In the genomic region with DNA sequence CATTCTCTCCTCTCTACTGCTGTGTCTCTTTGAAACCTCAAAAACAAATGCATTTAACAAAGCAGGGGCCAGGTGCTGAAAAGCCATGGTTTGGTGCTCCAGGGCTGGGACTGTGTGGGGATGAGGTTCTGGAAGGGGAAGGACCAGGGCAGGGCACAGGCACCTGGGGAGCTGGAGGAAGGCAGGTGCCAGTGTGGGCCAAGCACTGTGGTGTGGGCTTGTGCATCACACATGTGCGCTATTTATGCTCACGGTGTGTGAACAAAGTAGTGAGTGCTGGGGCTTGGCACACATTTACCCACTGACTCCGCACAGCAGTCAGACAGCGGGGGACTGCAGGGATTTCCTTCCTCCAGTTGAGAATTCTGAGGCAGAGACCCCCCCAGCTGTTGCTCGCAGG, we compare ENCODE assay signal across 18 cellular contexts. TPM values are rescaled to one million over a fixed set of nuclear protein-coding genes. Genes with fewer than 3 reads are reported as not detected.
DNase-seq lines count a peak whose midpoint lies in the region; ATAC-seq and TF ChIP-seq lines count a peak whose summit lies in the region.
"Had no signal": no experiment of that assay in that cellular context is flagged by ENCODE, and none has a peak within 500 bp of the region (broad histone marks: within the 10 kb centered on the region; RNA-seq: fewer than 3 reads in every experiment).

No MANE protein-coding gene starts in this region.

- no peak overlapping the region for H2AFZ ChIP-seq in DND-41 (ENCODE audit: low read depth, low read length)

- ATAC-seq in activated naive CD8-positive, alpha-beta T cell treated with anti-CD3 and anti-CD28 coated beads, Interleukin-2, amount 10 ng/mL, durations not matched to agents 7 days and 5 days (ENCODE audit: low read depth), result no peak
- peak; percentile 39; the same call in 2 of the 3 replicates for ATAC-seq in DND-41 (ENCODE audit: insufficient read depth, low read depth)
- ATAC-seq: A549; CD8-positive, alpha-beta T cell; HepG2 had no signal

- no peak overlapping the region for H3K4me2 ChIP-seq in DND-41 (ENCODE audit: insufficient read depth, low read length)
- H3K4me2 ChIP-seq: A549 had no signal

- H3K4me1 ChIP-seq in DND-41 (ENCODE audit: insufficient read depth, low read length) (peaks cover 9% of the 10 kb centered on the region), neutrophil (ENCODE audit: control insufficient read depth in 1 of 2, insufficient read depth in 1 of 2, low read depth in 1 of 2, low read length in 1 of 2) (peaks cover 92 to 98% of the 10 kb centered on the region in 2 experiments), tibial artery (no peaks in the 10 kb centered on the region)
- H3K4me1 ChIP-seq: A549, BE2C had no signal

- H3K27ac ChIP-seq in DND-41 (ENCODE audit: low read length), result no peak overlapping the region
- peak overlapping the region; percentile 82 for H3K27ac ChIP-seq in neutrophil
- H3K27ac ChIP-seq in tibial artery, result no peak overlapping the region
- H3K27ac ChIP-seq: A549, C4-2B had no signal

- POLR2A ChIA-PET in activated naive CD8-positive, alpha-beta T cell treated with anti-CD3 and anti-CD28 coated beads, Interleukin-2, amount 10 ng/mL, durations not matched to agents 7 days and 5 days (lab: Charles Lee), result no interaction called here

- DNase-seq in activated naive CD8-positive, alpha-beta T cell treated with anti-CD3 and anti-CD28 coated beads, Interleukin-2, amount 10 ng/mL, durations not matched to agents 7 days and 5 days, result no peak
- DNase-seq in activated naive CD8-positive, alpha-beta T cell treated with anti-CD3 and anti-CD28 coated beads for 36 hours, result no peak
- DNase-seq in DND-41, result peak; percentile 25
- DNase-seq in MV-4-11 (lab: John Stamatoyannopoulos, UW), result peak; percentile 33
- DNase-seq in tibial artery, result no peak
- DNase-seq in NCI-H1105 (lab: John Stamatoyannopoulos, UW), result no peak
- DNase-seq: BE2C; CD8-positive, alpha-beta T cell; COR-L47; DMS153; DMS79 treated with DMSO at 0.1 percent for 48 hours; GDM1; HCEC 1CT; HFFc6 had no signal

- H3K4me3 ChIP-seq in DND-41 (ENCODE audit: low read depth in 1 of 2, low read length in 2 of 2) (no peak overlapping the region), neutrophil (ENCODE audit: low read depth in 1 of 2, low read length in 1 of 2) (peak overlapping the region in 1 of 2 experiments; percentile 21), tibial artery (no peak overlapping the region)
- H3K4me3 ChIP-seq: A549 had no signal

- H3K9me3 ChIP-seq in DND-41 (ENCODE audit: insufficient read depth, low read length, severe bottlenecking), result no peaks in the 10 kb centered on the region
- H3K9me3 ChIP-seq in neutrophil, result no peaks in the 10 kb centered on the region
- H3K9me3 ChIP-seq in tibial artery, result no peaks in the 10 kb centered on the region
- H3K9me3 ChIP-seq: A549, BE2C had no signal

- H3K36me3 ChIP-seq in DND-41 (ENCODE audit: insufficient read depth, low read length), result no peaks in the 10 kb centered on the region
- H3K36me3 ChIP-seq in neutrophil, result peaks cover 11% of the 10 kb centered on the region
- no peaks in the 10 kb centered on the region for H3K36me3 ChIP-seq in tibial artery
- H3K36me3 ChIP-seq: BE2C had no signal

- peak overlapping the region; percentile 28 for H3K27ac Mint-ChIP-seq in activated naive CD8-positive, alpha-beta T cell treated with anti-CD3 and anti-CD28 coated beads, Interleukin-2, amount 10 ng/mL, durations not matched to agents 7 days and 5 days
- no peak overlapping the region for H3K27ac Mint-ChIP-seq in activated naive CD8-positive, alpha-beta T cell treated with anti-CD3 and anti-CD28 coated beads for 36 hours
- H3K27ac Mint-ChIP-seq: HFFc6 had no signal

- H3K36me3 Mint-ChIP-seq in activated naive CD8-positive, alpha-beta T cell treated with anti-CD3 and anti-CD28 coated beads, Interleukin-2, amount 10 ng/mL, durations not matched to agents 7 days and 5 days, result peaks cover 12% of the 10 kb centered on the region
- peaks cover 21% of the 10 kb centered on the region for H3K36me3 Mint-ChIP-seq in activated naive CD8-positive, alpha-beta T cell treated with anti-CD3 and anti-CD28 coated beads for 36 hours

- no peak overlapping the region for H3K4me3 Mint-ChIP-seq in activated naive CD8-positive, alpha-beta T cell treated with anti-CD3 and anti-CD28 coated beads, Interleukin-2, amount 10 ng/mL, durations not matched to agents 7 days and 5 days
- no peak overlapping the region for H3K4me3 Mint-ChIP-seq in activated naive CD8-positive, alpha-beta T cell treated with anti-CD3 and anti-CD28 coated beads for 36 hours
- H3K4me3 Mint-ChIP-seq: CD8-positive, alpha-beta T cell; HFFc6 had no signal

- H4K20me1 ChIP-seq in DND-41 (ENCODE audit: insufficient read depth, low read length), result peaks cover 29% of the 10 kb centered on the region

- no peaks in the 10 kb centered on the region for H3K79me2 ChIP-seq in DND-41 (ENCODE audit: insufficient read depth, low read length)

- H3K4me1 Mint-ChIP-seq in activated naive CD8-positive, alpha-beta T cell treated with anti-CD3 and anti-CD28 coated beads, Interleukin-2, amount 10 ng/mL, durations not matched to agents 7 days and 5 days, result peaks cover 58% of the 10 kb centered on the region
- peaks cover 65% of the 10 kb centered on the region for H3K4me1 Mint-ChIP-seq in activated naive CD8-positive, alpha-beta T cell treated with anti-CD3 and anti-CD28 coated beads for 36 hours

- no peaks in the 10 kb centered on the region for H3K9me3 Mint-ChIP-seq in activated naive CD8-positive, alpha-beta T cell treated with anti-CD3 and anti-CD28 coated beads, Interleukin-2, amount 10 ng/mL, durations not matched to agents 7 days and 5 days
- no peaks in the 10 kb centered on the region for H3K9me3 Mint-ChIP-seq in activated naive CD8-positive, alpha-beta T cell treated with anti-CD3 and anti-CD28 coated beads for 36 hours
- H3K9me3 Mint-ChIP-seq: CD8-positive, alpha-beta T cell had no signal

- H3K9ac ChIP-seq in DND-41 (ENCODE audit: low read depth, low read length), result no peak overlapping the region

- H3K27me3 ChIP-seq in DND-41 (ENCODE audit: insufficient read depth, low read length, poor library complexity) (no peaks in the 10 kb centered on the region), neutrophil (no peaks in the 10 kb centered on the region), tibial artery (no peaks in the 10 kb centered on the region)

- TF ChIP-seq CTCF in DND-41 (IDR thresholded peaks at IDR 0.05; ENCODE audit: borderline replicate concordance, extremely low read depth, low read length, poor library complexity, severe bottlenecking) (no peak), neutrophil (IDR thresholded peaks at IDR 0.05) (no peak), tibial artery (IDR thresholded peaks at IDR 0.05) (no peak)

- intact Hi-C loops in tibial artery (cut with DNase I; ENCODE audit: low total_unique reads), result no loop called here

- H3K27me3 Mint-ChIP-seq in activated naive CD8-positive, alpha-beta T cell treated with anti-CD3 and anti-CD28 coated beads, Interleukin-2, amount 10 ng/mL, durations not matched to agents 7 days and 5 days, result no peaks in the 10 kb centered on the region
- no peaks in the 10 kb centered on the region for H3K27me3 Mint-ChIP-seq in activated naive CD8-positive, alpha-beta T cell treated with anti-CD3 and anti-CD28 coated beads for 36 hours

RNA-seq across cellular contexts. Expression of gene HRH2, which starts 10.1 kb away (rescaled TPM):
- 10 to 100 TPM; 26.8 to 29.0 TPM for total RNA-seq in activated naive CD8-positive, alpha-beta T cell treated with anti-CD3 and anti-CD28 coated beads, Interleukin-2, amount 10 ng/mL, durations not matched to agents 7 days and 5 days
- 10 to 100 TPM; 40.2 to 41.2 TPM for total RNA-seq in activated naive CD8-positive, alpha-beta T cell treated with anti-CD3 and anti-CD28 coated beads for 36 hours
- total RNA-seq: HepG2, HFFc6 had no signal

Comparison
In these comparisons a context has a peak if more than half of its experiments do, and no peak if none do; other contexts are left out.
1. DNase-seq: peak in DND-41 (single experiment) and MV-4-11 (single experiment); none in activated naive CD8-positive, alpha-beta T cell treated with anti-CD3 and anti-CD28 coated beads, Interleukin-2, amount 10 ng/mL, durations not matched to agents 7 days and 5 days (single experiment), activated naive CD8-positive, alpha-beta T cell treated with anti-CD3 and anti-CD28 coated beads for 36 hours (single experiment), tibial artery (0 of 2) and NCI-H1105 (single experiment).